Comparison of ENCODE assay signal across 37 cellular contexts in the genomic region with DNA sequence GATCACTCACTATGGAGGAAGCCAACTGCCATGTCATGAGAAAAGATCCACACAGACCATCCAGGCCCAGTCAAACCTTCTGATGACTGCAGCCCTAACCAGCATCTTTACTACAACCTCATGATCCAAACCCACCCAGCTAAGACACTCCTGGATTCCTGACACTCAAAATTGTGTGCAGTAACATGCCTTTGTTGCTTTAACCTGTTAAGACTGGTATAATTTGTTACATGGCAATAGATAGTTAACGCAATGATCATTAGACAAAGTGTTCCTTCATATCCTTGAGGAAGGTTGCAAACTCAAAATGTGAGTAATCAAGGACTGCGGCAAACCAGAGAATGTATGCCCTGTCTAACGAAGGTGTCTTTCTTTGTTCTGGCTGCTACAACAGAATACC.
"Had no signal": no experiment of that assay in that cellular context is flagged by ENCODE, and none has a peak within 500 bp of the region (broad histone marks: within the 10 kb centered on the region; RNA-seq: fewer than 3 reads in every experiment).

No MANE protein-coding gene starts in this region.

- H3K4me1 Mint-ChIP-seq: activated B cell treated with CpG ODN at 0.5 μM for 24 hours; activated CD4-positive, alpha-beta T cell treated with anti-CD3 and anti-CD28 coated beads, Interleukin-2, amount 10 ng/mL, durations not matched to agents 24 days and 14 days; activated naive CD8-positive, alpha-beta T cell treated with anti-CD3 and anti-CD28 coated beads for 36 hours; activated T-helper 17 cell treated with anti-CD3 and anti-CD28 coated beads, Interleukin-2, amount 50 U/mL, for 72 hours had no signal

- H3K27me3 ChIP-seq: adrenal gland, body of pancreas had no signal

- H3K4me1 ChIP-seq: adrenal gland had no signal

- H3K9me3 ChIP-seq: adrenal gland, body of pancreas had no signal

- H3K4me3 ChIP-seq: adrenal gland, body of pancreas had no signal

- DNase-seq: activated B cell treated with CpG ODN at 0.5 μM for 24 hours; activated CD4-positive, alpha-beta T cell treated with anti-CD3 and anti-CD28 coated beads for 4 hours; activated CD4-positive, alpha-beta T cell treated with anti-CD3 and anti-CD28 coated beads, Interleukin-2, amount 10 ng/mL, durations not matched to agents 24 days and 14 days; activated CD4-positive, alpha-beta T cell treated with anti-CD3 and anti-CD28 coated beads, Interleukin-2, amount 50 U/mL, for 1 hour; activated CD4-positive, alpha-beta T cell treated with anti-CD3 and anti-CD28 coated beads, Interleukin-2, amount 50 U/mL, for 4 hours; activated CD4-positive, CD25-positive, alpha-beta regulatory T cell treated with anti-CD3 and anti-CD28 coated beads, Interleukin-2, amount 50 U/mL, for 72 hours; activated CD8-positive, alpha-beta memory T cell treated with anti-CD3 and anti-CD28 coated beads, Interleukin-2, amount 50 U/mL, for 4 hours; activated effector memory CD4-positive, alpha-beta T cell treated with anti-CD3 and anti-CD28 coated beads, Interleukin-2, amount 50 U/mL, for 16 hours; activated gamma-delta T cell treated with Interleukin-2 at 50 U/mL for 16 hours; activated naive CD4-positive, alpha-beta T cell; activated naive CD4-positive, alpha-beta T cell treated with anti-CD3 and anti-CD28 coated beads, Interleukin-2, amount 50 U/mL, for 16 hours; activated naive CD8-positive, alpha-beta T cell treated with anti-CD3 and anti-CD28 coated beads for 36 hours; activated T-cell treated with anti-CD3 and anti-CD28 coated beads for 4 hours; activated T-cell treated with anti-CD3 and anti-CD28 coated beads, Interleukin-2, amount 50 U/mL, for 1 hour; activated T-cell treated with anti-CD3 and anti-CD28 coated beads, Interleukin-2, amount 50 U/mL, for 4 hours; amniotic stem cell; aorta; body of pancreas; brain microvascular endothelial cell; central memory CD4-positive, alpha-beta T cell; SW 1271; T-helper 1 cell; T-helper 2 cell; T-helper 9 cell had no signal

- H3K27ac ChIP-seq: adrenal gland, body of pancreas, brain microvascular endothelial cell, VCaP had no signal

- FAIRE-seq: astrocyte, TTC549 had no signal

- H3K27ac Mint-ChIP-seq: activated B cell treated with CpG ODN at 0.5 μM for 24 hours; activated CD4-positive, alpha-beta memory T cell treated with anti-CD3 and anti-CD28 coated beads for 36 hours; activated CD4-positive, alpha-beta T cell treated with anti-CD3 and anti-CD28 coated beads, Interleukin-2, amount 10 ng/mL, durations not matched to agents 24 days and 14 days; activated CD8-positive, alpha-beta T cell treated with anti-CD3 and anti-CD28 coated beads for 36 hours; activated naive CD4-positive, alpha-beta T cell treated with anti-CD3 and anti-CD28 coated beads for 36 hours; activated naive CD4-positive, alpha-beta T cell treated with anti-CD3 and anti-CD28 coated beads, Interleukin-2, amount 50 U/mL, for 72 hours; activated naive CD8-positive, alpha-beta T cell treated with anti-CD3 and anti-CD28 coated beads for 36 hours; activated T-cell treated with anti-CD3 and anti-CD28 coated beads, Interleukin-2, amount 50 U/mL, for 72 hours; activated T-helper 1 cell treated with anti-CD3 and anti-CD28 coated beads, Interleukin-12 subunit alpha, Interleukin-12 subunit beta, Interleukin-2, Interleukin-4 antibody, amounts not matched to agents 30 ng/mL and 10 ng/mL and 1 ng/mL, durations not matched to agents 14 hours and 24 hours and 36 hours; activated T-helper 17 cell treated with anti-CD3 and anti-CD28 coated beads, Interleukin-2, amount 50 U/mL, for 72 hours; T-helper 1 cell treated with Interleukin-12 subunit alpha and Interleukin-12 subunit beta and Interleukin-4 antibody, amounts not matched to agents 30 μg/mL and 1 μg/mL, for 36 hours; T-helper 2 cell treated with Interferon-gamma antibody and Interleukin-4, amounts not matched to agents 5 μg/mL and 100 μg/mL, for 36 hours had no signal

- H3K4me3 Mint-ChIP-seq: activated B cell treated with CpG ODN at 0.5 μM for 24 hours; activated CD4-positive, alpha-beta memory T cell treated with anti-CD3 and anti-CD28 coated beads for 36 hours; activated CD4-positive, alpha-beta T cell treated with anti-CD3 and anti-CD28 coated beads, Interleukin-2, amount 10 ng/mL, durations not matched to agents 24 days and 14 days; activated CD8-positive, alpha-beta T cell treated with anti-CD3 and anti-CD28 coated beads for 36 hours; activated naive CD4-positive, alpha-beta T cell treated with anti-CD3 and anti-CD28 coated beads for 36 hours; activated naive CD8-positive, alpha-beta T cell treated with anti-CD3 and anti-CD28 coated beads for 36 hours; activated T-cell treated with anti-CD3 and anti-CD28 coated beads, Interleukin-2, amount 50 U/mL, for 4 hours; activated T-cell treated with anti-CD3 and anti-CD28 coated beads, Interleukin-2, amount 50 U/mL, for 72 hours; activated T-helper 1 cell treated with anti-CD3 and anti-CD28 coated beads, Interleukin-12 subunit alpha, Interleukin-12 subunit beta, Interleukin-2, Interleukin-4 antibody, amounts not matched to agents 30 ng/mL and 10 ng/mL and 1 ng/mL, durations not matched to agents 14 hours and 24 hours and 36 hours; activated T-helper 17 cell treated with anti-CD3 and anti-CD28 coated beads, Interleukin-2, amount 50 U/mL, for 72 hours; T-helper 1 cell treated with Interleukin-12 subunit alpha and Interleukin-12 subunit beta and Interleukin-4 antibody, amounts not matched to agents 30 μg/mL and 1 μg/mL, for 36 hours; T-helper 2 cell treated with Interferon-gamma antibody and Interleukin-4, amounts not matched to agents 5 μg/mL and 100 μg/mL, for 36 hours had no signal

- H3K9me3 Mint-ChIP-seq: activated B cell treated with CpG ODN at 0.5 μM for 24 hours; activated CD4-positive, alpha-beta memory T cell treated with anti-CD3 and anti-CD28 coated beads for 36 hours; activated CD4-positive, alpha-beta T cell treated with anti-CD3 and anti-CD28 coated beads, Interleukin-2, amount 10 ng/mL, durations not matched to agents 24 days and 14 days; activated CD8-positive, alpha-beta T cell treated with anti-CD3 and anti-CD28 coated beads for 36 hours; activated naive CD4-positive, alpha-beta T cell treated with anti-CD3 and anti-CD28 coated beads for 36 hours; activated naive CD4-positive, alpha-beta T cell treated with anti-CD3 and anti-CD28 coated beads, Interleukin-2, amount 50 U/mL, for 72 hours; activated naive CD8-positive, alpha-beta T cell treated with anti-CD3 and anti-CD28 coated beads for 36 hours; activated T-cell treated with anti-CD3 and anti-CD28 coated beads, Interleukin-2, amount 50 U/mL, for 4 hours; activated T-cell treated with anti-CD3 and anti-CD28 coated beads, Interleukin-2, amount 50 U/mL, for 72 hours; activated T-helper 1 cell treated with anti-CD3 and anti-CD28 coated beads, Interleukin-12 subunit alpha, Interleukin-12 subunit beta, Interleukin-2, Interleukin-4 antibody, amounts not matched to agents 30 ng/mL and 10 ng/mL and 1 ng/mL, durations not matched to agents 14 hours and 24 hours and 36 hours; activated T-helper 17 cell treated with anti-CD3 and anti-CD28 coated beads, Interleukin-2, amount 50 U/mL, for 72 hours; T-helper 1 cell treated with Interleukin-12 subunit alpha and Interleukin-12 subunit beta and Interleukin-4 antibody, amounts not matched to agents 30 μg/mL and 1 μg/mL, for 36 hours; T-helper 2 cell treated with Interferon-gamma antibody and Interleukin-4, amounts not matched to agents 5 μg/mL and 100 μg/mL, for 36 hours had no signal

- H3K36me3 ChIP-seq: adrenal gland, brain microvascular endothelial cell had no signal

- ATAC-seq: activated CD8-positive, alpha-beta T cell treated with anti-CD3 and anti-CD28 coated beads for 36 hours; activated naive CD4-positive, alpha-beta T cell treated with anti-CD3 and anti-CD28 coated beads, Interleukin-2, amount 50 U/mL, for 72 hours; activated T-cell treated with anti-CD3 and anti-CD28 coated beads, Interleukin-2, amount 50 U/mL, for 4 hours; activated T-cell treated with anti-CD3 and anti-CD28 coated beads, Interleukin-2, amount 50 U/mL, for 72 hours; activated T-helper 17 cell treated with anti-CD3 and anti-CD28 coated beads, Interleukin-2, amount 50 U/mL, for 72 hours; body of pancreas had no signal

- H3K27me3 Mint-ChIP-seq: activated CD4-positive, alpha-beta T cell treated with anti-CD3 and anti-CD28 coated beads, Interleukin-2, amount 10 ng/mL, durations not matched to agents 24 days and 14 days had no signal
